ENCODE assay signal across 1 cellular context in genomic region chr14:69726761-69727511, GRCh38.
TF ChIP-seq lines count a peak whose summit lies in the region.

No MANE protein-coding gene starts in this region.

TF ChIP-seq in HepG2, 621 proteins besides CTCF, POLR2A, EP300 and RAD21 (continued from another document):
- TF ChIP-seq, protein P1, sequence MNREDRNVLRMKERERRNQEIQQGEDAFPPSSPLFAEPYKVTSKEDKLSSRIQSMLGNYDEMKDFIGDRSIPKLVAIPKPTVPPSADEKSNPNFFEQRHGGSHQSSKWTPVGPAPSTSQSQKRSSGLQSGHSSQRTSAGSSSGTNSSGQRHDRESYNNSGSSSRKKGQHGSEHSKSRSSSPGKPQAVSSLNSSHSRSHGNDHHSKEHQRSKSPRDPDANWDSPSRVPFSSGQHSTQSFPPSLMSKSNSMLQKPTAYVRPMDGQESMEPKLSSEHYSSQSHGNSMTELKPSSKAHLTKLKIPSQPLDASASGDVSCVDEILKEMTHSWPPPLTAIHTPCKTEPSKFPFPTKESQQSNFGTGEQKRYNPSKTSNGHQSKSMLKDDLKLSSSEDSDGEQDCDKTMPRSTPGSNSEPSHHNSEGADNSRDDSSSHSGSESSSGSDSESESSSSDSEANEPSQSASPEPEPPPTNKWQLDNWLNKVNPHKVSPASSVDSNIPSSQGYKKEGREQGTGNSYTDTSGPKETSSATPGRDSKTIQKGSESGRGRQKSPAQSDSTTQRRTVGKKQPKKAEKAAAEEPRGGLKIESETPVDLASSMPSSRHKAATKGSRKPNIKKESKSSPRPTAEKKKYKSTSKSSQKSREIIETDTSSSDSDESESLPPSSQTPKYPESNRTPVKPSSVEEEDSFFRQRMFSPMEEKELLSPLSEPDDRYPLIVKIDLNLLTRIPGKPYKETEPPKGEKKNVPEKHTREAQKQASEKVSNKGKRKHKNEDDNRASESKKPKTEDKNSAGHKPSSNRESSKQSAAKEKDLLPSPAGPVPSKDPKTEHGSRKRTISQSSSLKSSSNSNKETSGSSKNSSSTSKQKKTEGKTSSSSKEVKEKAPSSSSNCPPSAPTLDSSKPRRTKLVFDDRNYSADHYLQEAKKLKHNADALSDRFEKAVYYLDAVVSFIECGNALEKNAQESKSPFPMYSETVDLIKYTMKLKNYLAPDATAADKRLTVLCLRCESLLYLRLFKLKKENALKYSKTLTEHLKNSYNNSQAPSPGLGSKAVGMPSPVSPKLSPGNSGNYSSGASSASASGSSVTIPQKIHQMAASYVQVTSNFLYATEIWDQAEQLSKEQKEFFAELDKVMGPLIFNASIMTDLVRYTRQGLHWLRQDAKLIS (CRISPR knock-in tag; IDR thresholded peaks at IDR 0.05), result no peak
- TF ChIP-seq MED1 (CRISPR knock-in tag; IDR thresholded peaks at IDR 0.05), result 0 out of 2 replicates have a peak, but pooled peaks have one; percentile 18
- TF ChIP-seq ZNF260 (CRISPR knock-in tag; IDR thresholded peaks at IDR 0.05; ENCODE audit: borderline replicate concordance, low read depth), result no peak
- TF ChIP-seq HOXA3 (CRISPR knock-in tag; IDR thresholded peaks at IDR 0.05), result peak; percentile 50; the same call in 1 of the 2 replicates
- peak; percentile 56; the same call in 1 of the 2 replicates for TF ChIP-seq ZFP91 (CRISPR knock-in tag; IDR thresholded peaks at IDR 0.05; ENCODE audit: borderline replicate concordance)
- no peak for TF ChIP-seq RNF2 (conservative IDR thresholded peaks at IDR 0.05; ENCODE audit: low read depth)
- no peak for TF ChIP-seq STAT5B (CRISPR knock-in tag; IDR thresholded peaks at IDR 0.05)
- TF ChIP-seq, protein P2, sequence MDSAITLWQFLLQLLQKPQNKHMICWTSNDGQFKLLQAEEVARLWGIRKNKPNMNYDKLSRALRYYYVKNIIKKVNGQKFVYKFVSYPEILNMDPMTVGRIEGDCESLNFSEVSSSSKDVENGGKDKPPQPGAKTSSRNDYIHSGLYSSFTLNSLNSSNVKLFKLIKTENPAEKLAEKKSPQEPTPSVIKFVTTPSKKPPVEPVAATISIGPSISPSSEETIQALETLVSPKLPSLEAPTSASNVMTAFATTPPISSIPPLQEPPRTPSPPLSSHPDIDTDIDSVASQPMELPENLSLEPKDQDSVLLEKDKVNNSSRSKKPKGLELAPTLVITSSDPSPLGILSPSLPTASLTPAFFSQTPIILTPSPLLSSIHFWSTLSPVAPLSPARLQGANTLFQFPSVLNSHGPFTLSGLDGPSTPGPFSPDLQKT (CRISPR knock-in tag; IDR thresholded peaks at IDR 0.05; ENCODE audit: borderline replicate concordance), result no peak
- TF ChIP-seq ZKSCAN5 (CRISPR knock-in tag; IDR thresholded peaks at IDR 0.05), result no peak
- 0 out of 2 replicates have a peak, but pooled peaks have one; percentile 32 for TF ChIP-seq ZNF580 (CRISPR knock-in tag; IDR thresholded peaks at IDR 0.05; ENCODE audit: borderline replicate concordance, low read depth)
- 0 out of 2 replicates have a peak, but pooled peaks have one; percentile 40 for TF ChIP-seq ZNF567 (CRISPR knock-in tag; IDR thresholded peaks at IDR 0.05; ENCODE audit: borderline replicate concordance)
- TF ChIP-seq CERS6 (CRISPR knock-in tag; IDR thresholded peaks at IDR 0.05), result no peak
- peak; percentile 33; the same call in 1 of the 2 replicates for TF ChIP-seq TBX2 (CRISPR knock-in tag; IDR thresholded peaks at IDR 0.05; ENCODE audit: borderline replicate concordance)
- no peak for TF ChIP-seq TCF12 (IDR thresholded peaks at IDR 0.05)
- TF ChIP-seq TCF12 (CRISPR knock-in tag; IDR thresholded peaks at IDR 0.05), result no peak
- TF ChIP-seq FOXC1 (CRISPR knock-in tag; IDR thresholded peaks at IDR 0.05; ENCODE audit: borderline replicate concordance), result no peak; the same call in none of the 2 replicates
